In genomic region chr10:118687472-118687871, GRCh38 we compare ENCODE assay signal across 27 cellular contexts.
"Had no signal": no experiment of that assay in that cellular context is flagged by ENCODE, and none has a peak within 500 bp of the region (broad histone marks: within the 10 kb centered on the region; RNA-seq: fewer than 3 reads in every experiment).

No MANE protein-coding gene starts in this region.

- H3K9me3 Mint-ChIP-seq: activated naive CD8-positive, alpha-beta T cell treated with anti-CD3 and anti-CD28 coated beads, Interleukin-2, amount 10 ng/mL, durations not matched to agents 7 days and 5 days; activated T-cell treated with anti-CD3 and anti-CD28 coated beads, Interleukin-2, amount 50 U/mL, for 24 hours; activated T-helper 2 cell treated with anti-CD3 and anti-CD28 coated beads, Interferon-gamma antibody, Interleukin-2, Interleukin-4, amounts not matched to agents 10 μg/mL and 5 μg/mL and 100 μg/mL, durations not matched to agents 14 hours and 24 hours and 36 hours; central memory CD8-positive, alpha-beta T cell; nephron had no signal

- ATAC-seq: gastrocnemius medialis, left ventricle myocardium superior had no signal

- H3K4me3 Mint-ChIP-seq: activated naive CD8-positive, alpha-beta T cell treated with anti-CD3 and anti-CD28 coated beads, Interleukin-2, amount 10 ng/mL, durations not matched to agents 7 days and 5 days; activated T-cell treated with anti-CD3 and anti-CD28 coated beads, Interleukin-2, amount 50 U/mL, for 24 hours; central memory CD8-positive, alpha-beta T cell; nephron had no signal

- H3K9me3 ChIP-seq: breast epithelium, esophagus muscularis mucosa, gastrocnemius medialis, neutrophil, ovary, prostate gland, right atrium auricular region, spleen, tibial nerve had no signal

- H3K27ac Mint-ChIP-seq: activated naive CD8-positive, alpha-beta T cell treated with anti-CD3 and anti-CD28 coated beads, Interleukin-2, amount 10 ng/mL, durations not matched to agents 7 days and 5 days; activated T-cell treated with anti-CD3 and anti-CD28 coated beads, Interleukin-2, amount 50 U/mL, for 24 hours; activated T-helper 2 cell treated with anti-CD3 and anti-CD28 coated beads, Interferon-gamma antibody, Interleukin-2, Interleukin-4, amounts not matched to agents 10 μg/mL and 5 μg/mL and 100 μg/mL, durations not matched to agents 14 hours and 24 hours and 36 hours; nephron had no signal

- H3K4me1 ChIP-seq: breast epithelium, prostate gland, right atrium auricular region, spleen, tibial nerve had no signal

- H3K27me3 ChIP-seq: breast epithelium, esophagus muscularis mucosa, gastrocnemius medialis, neutrophil, ovary, right atrium auricular region, spleen, tibial nerve had no signal

- H3K36me3 ChIP-seq: breast epithelium, ovary had no signal

- H3K4me3 ChIP-seq: breast epithelium, esophagus muscularis mucosa, gastrocnemius medialis, ovary, prostate gland, right atrium auricular region, spleen, tibial nerve had no signal

- DNase-seq: activated CD4-positive, alpha-beta T cell treated with anti-CD3 and anti-CD28 coated beads, Interleukin-2, amount 50 U/mL, for 4 hours; activated CD8-positive, alpha-beta memory T cell treated with anti-CD3 and anti-CD28 coated beads for 24 hours; activated CD8-positive, alpha-beta memory T cell treated with anti-CD3 and anti-CD28 coated beads, Interleukin-2, amount 50 U/mL, for 4 hours; activated naive CD4-positive, alpha-beta T cell; activated naive CD8-positive, alpha-beta T cell treated with anti-CD3 and anti-CD28 coated beads, Interleukin-2, amount 10 ng/mL, durations not matched to agents 7 days and 5 days; activated T-cell treated with anti-CD3 and anti-CD28 coated beads, Interleukin-2, amount 50 U/mL, for 24 hours; amniotic stem cell; effector memory CD4-positive, alpha-beta T cell; gastrocnemius medialis; head of caudate nucleus; hypothalamus; left ventricle myocardium superior; mammary epithelial cell; ovary; spleen; stimulated activated CD4-positive, alpha-beta T cell treated with anti-CD3 and anti-CD28 coated beads, Interleukin-4, amount 100 ng/mL, for 1 hour; stimulated activated naive CD4-positive, alpha-beta T cell treated with Interleukin-2 at 50 U/mL for 16 hours; T-helper 9 cell had no signal

- H3K27ac ChIP-seq: breast epithelium, esophagus muscularis mucosa, gastrocnemius medialis, neutrophil, ovary, prostate gland, right atrium auricular region, spleen, tibial nerve had no signal

- H3K27me3 Mint-ChIP-seq: activated naive CD8-positive, alpha-beta T cell treated with anti-CD3 and anti-CD28 coated beads, Interleukin-2, amount 10 ng/mL, durations not matched to agents 7 days and 5 days; activated T-cell treated with anti-CD3 and anti-CD28 coated beads, Interleukin-2, amount 50 U/mL, for 24 hours; central memory CD8-positive, alpha-beta T cell had no signal

- H3K4me1 Mint-ChIP-seq: activated naive CD8-positive, alpha-beta T cell treated with anti-CD3 and anti-CD28 coated beads, Interleukin-2, amount 10 ng/mL, durations not matched to agents 7 days and 5 days; nephron had no signal
